ENCODE assay signal across 25 cellular contexts in genomic region chr5:172828911-172829431, GRCh38. TPM values are rescaled to one million over a fixed set of nuclear protein-coding genes. Genes with fewer than 3 reads are reported as not detected.
DNase-seq lines count a peak whose midpoint lies in the region; ATAC-seq and TF ChIP-seq lines count a peak whose summit lies in the region.
"Had no signal": no experiment of that assay in that cellular context is flagged by ENCODE, and none has a peak within 500 bp of the region (broad histone marks: within the 10 kb centered on the region; RNA-seq: fewer than 3 reads in every experiment).

No MANE protein-coding gene starts in this region.

- peaks cover 0 to 3% (median 0%) of the 10 kb centered on the region in 3 donors for H3K27me3 Mint-ChIP-seq in CD14-positive monocyte (ENCODE audit: low read depth in 3 of 3)
- H3K27me3 Mint-ChIP-seq in dendritic cell treated with granulocyte-macrophage colony-stimulating factor and Interleukin-4, amounts not matched to agents 40 ng/mL and 50 ng/mL, for 4 days = no peaks in the 10 kb centered on the region
- peaks cover 1% of the 10 kb centered on the region for H3K27me3 Mint-ChIP-seq in activated T-helper 2 cell treated with anti-CD3 and anti-CD28 coated beads, Interferon-gamma antibody, Interleukin-2, Interleukin-4, amounts not matched to agents 10 μg/mL and 5 μg/mL and 100 μg/mL, durations not matched to agents 14 hours and 24 hours and 36 hours (ENCODE audit: low read depth)
- no peaks in the 10 kb centered on the region for H3K27me3 Mint-ChIP-seq in natural killer cell treated with Interleukin-12 subunit alpha and Interleukin-12 subunit beta and Interleukin-15 and Interleukin-18, amount 100 ng/mL, for 72 hours
- H3K27me3 Mint-ChIP-seq: activated CD4-positive, alpha-beta T cell treated with anti-CD3 and anti-CD28 coated beads, Interleukin-2, amount 10 ng/mL, durations not matched to agents 7 days and 5 days; naive B cell; T-cell had no signal

- no peaks in the 10 kb centered on the region for H3K9me2 ChIP-seq in MM.1S (replicated peaks; ENCODE audit: insufficient read depth, low read length)

- peaks cover 10 to 11% of the 10 kb centered on the region in 2 donors for H3K36me3 Mint-ChIP-seq in CD14-positive monocyte
- H3K36me3 Mint-ChIP-seq in dendritic cell treated with granulocyte-macrophage colony-stimulating factor and Interleukin-4, amounts not matched to agents 40 ng/mL and 50 ng/mL, for 4 days (ENCODE audit: low read depth) = peaks cover 11% of the 10 kb centered on the region
- H3K36me3 Mint-ChIP-seq in activated T-helper 2 cell treated with anti-CD3 and anti-CD28 coated beads, Interferon-gamma antibody, Interleukin-2, Interleukin-4, amounts not matched to agents 10 μg/mL and 5 μg/mL and 100 μg/mL, durations not matched to agents 14 hours and 24 hours and 36 hours (ENCODE audit: low read depth) = peaks cover 14% of the 10 kb centered on the region
- peaks cover 20% of the 10 kb centered on the region for H3K36me3 Mint-ChIP-seq in natural killer cell treated with Interleukin-12 subunit alpha and Interleukin-12 subunit beta and Interleukin-15 and Interleukin-18, amount 100 ng/mL, for 72 hours

- peaks cover 4% of the 10 kb centered on the region for H3K4me1 ChIP-seq in MM.1S (ENCODE audit: low read length)
- H3K4me1 ChIP-seq: colonic mucosa had no signal

- H3K4me3 Mint-ChIP-seq in CD14-positive monocyte = no peak overlapping the region
- no peak overlapping the region for H3K4me3 Mint-ChIP-seq in dendritic cell treated with granulocyte-macrophage colony-stimulating factor and Interleukin-4, amounts not matched to agents 40 ng/mL and 50 ng/mL, for 4 days
- no peak overlapping the region for H3K4me3 Mint-ChIP-seq in activated T-helper 2 cell treated with anti-CD3 and anti-CD28 coated beads, Interferon-gamma antibody, Interleukin-2, Interleukin-4, amounts not matched to agents 10 μg/mL and 5 μg/mL and 100 μg/mL, durations not matched to agents 14 hours and 24 hours and 36 hours (ENCODE audit: low read depth)
- H3K4me3 Mint-ChIP-seq in natural killer cell treated with Interleukin-12 subunit alpha and Interleukin-12 subunit beta and Interleukin-15 and Interleukin-18, amount 100 ng/mL, for 72 hours = no peak overlapping the region
- H3K4me3 Mint-ChIP-seq: activated CD4-positive, alpha-beta T cell treated with anti-CD3 and anti-CD28 coated beads, Interleukin-2, amount 10 ng/mL, durations not matched to agents 7 days and 5 days; naive B cell; T-cell had no signal

- no peaks in the 10 kb centered on the region for H3K79me2 ChIP-seq in MM.1S (ENCODE audit: low read length)

- TF ChIP-seq CTCF in CD14-positive monocyte (IDR thresholded peaks at IDR 0.05) (no peak), MM.1S (IDR thresholded peaks at IDR 0.05; ENCODE audit: low read length) (no peak)

- no peak for DNase-seq in CD14-positive monocyte (ENCODE audit: low spot score)
- peak; percentile 48 for DNase-seq in sciatic nerve (ENCODE audit: low spot score)
- DNase-seq in activated T-helper 2 cell treated with anti-CD3 and anti-CD28 coated beads, Interferon-gamma antibody, Interleukin-2, Interleukin-4, amounts not matched to agents 10 μg/mL and 5 μg/mL and 100 μg/mL, durations not matched to agents 14 hours and 24 hours and 36 hours (ENCODE audit: low spot score) = no peak
- no peak for DNase-seq in activated T-cell treated with anti-CD3 and anti-CD28 coated beads, Interleukin-2, amount 50 U/mL, for 1 hour
- no peak for DNase-seq in natural killer cell treated with Interleukin-12 subunit alpha and Interleukin-12 subunit beta and Interleukin-15 and Interleukin-18, amount 100 ng/mL, for 72 hours (ENCODE audit: low spot score)
- DNase-seq in MM.1S = no peak
- DNase-seq: activated CD4-positive, alpha-beta T cell treated with anti-CD3 and anti-CD28 coated beads, Interleukin-2, amount 10 ng/mL, durations not matched to agents 7 days and 5 days; activated CD8-positive, alpha-beta memory T cell treated with anti-CD3 and anti-CD28 coated beads, Interleukin-2, amount 50 U/mL, for 4 hours; amygdala; colonic mucosa; DMS79 treated with DMSO at 0.1 percent for 48 hours; hypothalamus; lower lobe of right lung; naive B cell; NCI-H1092 treated with DMSO at 0.1 percent for 48 hours; NCI-H2081 treated with DMSO at 0.1 percent for 48 hours; NCI-H524; Right ventricle myocardium superior; small intestine; stimulated activated CD4-positive, alpha-beta T cell treated with anti-CD3 and anti-CD28 coated beads, Interleukin-4, amount 100 ng/mL, for 4 hours; T-cell had no signal

- no peak overlapping the region for H3K4me3 ChIP-seq in MM.1S (ENCODE audit: low read length)
- H3K4me3 ChIP-seq: colonic mucosa, lower lobe of right lung, vagina had no signal

- peaks cover 39% of the 10 kb centered on the region for H3K4me1 Mint-ChIP-seq in CD14-positive monocyte
- H3K4me1 Mint-ChIP-seq in dendritic cell treated with granulocyte-macrophage colony-stimulating factor and Interleukin-4, amounts not matched to agents 40 ng/mL and 50 ng/mL, for 4 days (ENCODE audit: low read depth) = peaks cover 44% of the 10 kb centered on the region
- peaks cover 7% of the 10 kb centered on the region for H3K4me1 Mint-ChIP-seq in activated T-helper 2 cell treated with anti-CD3 and anti-CD28 coated beads, Interferon-gamma antibody, Interleukin-2, Interleukin-4, amounts not matched to agents 10 μg/mL and 5 μg/mL and 100 μg/mL, durations not matched to agents 14 hours and 24 hours and 36 hours (ENCODE audit: low read depth)
- H3K4me1 Mint-ChIP-seq in natural killer cell treated with Interleukin-12 subunit alpha and Interleukin-12 subunit beta and Interleukin-15 and Interleukin-18, amount 100 ng/mL, for 72 hours (ENCODE audit: low read depth in 2 of 2) = peaks cover 11% of the 10 kb centered on the region in 2 donors

- no peaks in the 10 kb centered on the region for H3K36me3 ChIP-seq in MM.1S (replicated peaks; ENCODE audit: insufficient read depth, low read length)
- H3K36me3 ChIP-seq: colonic mucosa, lower lobe of right lung, vagina had no signal

- no peak overlapping the region for H3K9ac ChIP-seq in MM.1S (ENCODE audit: low read length)
- H3K9ac ChIP-seq: KMS-11 had no signal

- H3K27ac ChIP-seq in MM.1S (ENCODE audit: low read length) = no peak overlapping the region
- H3K27ac ChIP-seq: colonic mucosa, KMS-11, lower lobe of right lung, vagina had no signal

- H3K27ac Mint-ChIP-seq in CD14-positive monocyte = peak overlapping the region in 5 of 7 donors; percentile 23 to 91 (median 68)
- peak overlapping the region; percentile 62 for H3K27ac Mint-ChIP-seq in dendritic cell treated with granulocyte-macrophage colony-stimulating factor and Interleukin-4, amounts not matched to agents 40 ng/mL and 50 ng/mL, for 4 days
- H3K27ac Mint-ChIP-seq in activated T-helper 2 cell treated with anti-CD3 and anti-CD28 coated beads, Interferon-gamma antibody, Interleukin-2, Interleukin-4, amounts not matched to agents 10 μg/mL and 5 μg/mL and 100 μg/mL, durations not matched to agents 14 hours and 24 hours and 36 hours = no peak overlapping the region
- H3K27ac Mint-ChIP-seq in natural killer cell treated with Interleukin-12 subunit alpha and Interleukin-12 subunit beta and Interleukin-15 and Interleukin-18, amount 100 ng/mL, for 72 hours = no peak overlapping the region
- H3K27ac Mint-ChIP-seq: activated CD4-positive, alpha-beta T cell treated with anti-CD3 and anti-CD28 coated beads, Interleukin-2, amount 10 ng/mL, durations not matched to agents 7 days and 5 days had no signal

- H3K27me3 ChIP-seq in MM.1S (replicated peaks; ENCODE audit: insufficient read depth, low read length) = no peaks in the 10 kb centered on the region
- H3K27me3 ChIP-seq: colonic mucosa, vagina had no signal

- intact Hi-C loops in CD14-positive monocyte (cut with micrococcal nuclease) = no loop called here
- intact Hi-C loops in dendritic cell treated with granulocyte-macrophage colony-stimulating factor and Interleukin-4, amounts not matched to agents 40 ng/mL and 50 ng/mL, for 4 days (cut with micrococcal nuclease) = no loop called here
- intact Hi-C loops in sciatic nerve (cut with DNase I) = no loop called here
- intact Hi-C loops in activated T-helper 2 cell treated with anti-CD3 and anti-CD28 coated beads, Interferon-gamma antibody, Interleukin-2, Interleukin-4, amounts not matched to agents 10 μg/mL and 5 μg/mL and 100 μg/mL, durations not matched to agents 14 hours and 24 hours and 36 hours (cut with micrococcal nuclease) = no loop called here

- H3F3A ChIP-seq in MM.1S (ENCODE audit: insufficient read depth, low read length) = no peaks in the 10 kb centered on the region

- no peak overlapping the region for H3K4me2 ChIP-seq in MM.1S (ENCODE audit: low read depth, low read length)
- H3K4me2 ChIP-seq: KMS-11 had no signal

- H3K9me3 ChIP-seq in MM.1S (replicated peaks; ENCODE audit: insufficient read depth, low read length) = no peaks in the 10 kb centered on the region
- H3K9me3 ChIP-seq: colonic mucosa, vagina had no signal

- H2AFZ ChIP-seq in MM.1S (ENCODE audit: low read length) = no peak overlapping the region

- no peaks in the 10 kb centered on the region for H4K20me1 ChIP-seq in MM.1S (ENCODE audit: insufficient read depth, low read length)

- peak; percentile 3 for ATAC-seq in sciatic nerve
- no peak for ATAC-seq in natural killer cell treated with Interleukin-12 subunit alpha and Interleukin-12 subunit beta and Interleukin-15 and Interleukin-18, amount 100 ng/mL, for 72 hours
- ATAC-seq: lower lobe of right lung, T-cell had no signal

- H3K9me3 Mint-ChIP-seq in CD14-positive monocyte = peaks cover 14 to 20% (median 17%) of the 10 kb centered on the region in 7 donors
- H3K9me3 Mint-ChIP-seq in dendritic cell treated with granulocyte-macrophage colony-stimulating factor and Interleukin-4, amounts not matched to agents 40 ng/mL and 50 ng/mL, for 4 days = peaks cover 17% of the 10 kb centered on the region
- H3K9me3 Mint-ChIP-seq in activated T-helper 2 cell treated with anti-CD3 and anti-CD28 coated beads, Interferon-gamma antibody, Interleukin-2, Interleukin-4, amounts not matched to agents 10 μg/mL and 5 μg/mL and 100 μg/mL, durations not matched to agents 14 hours and 24 hours and 36 hours = peaks cover 19% of the 10 kb centered on the region
- H3K9me3 Mint-ChIP-seq in natural killer cell treated with Interleukin-12 subunit alpha and Interleukin-12 subunit beta and Interleukin-15 and Interleukin-18, amount 100 ng/mL, for 72 hours = peaks cover 11% of the 10 kb centered on the region

RNA-seq across cellular contexts. Expression of gene ERGIC1, which starts 5.1 kb away (rescaled TPM):
- 10 to 100 TPM; 28.3 to 34.1 TPM for polyA plus RNA-seq in CD14-positive monocyte
- 517 TPM for polyA plus RNA-seq in PFSK-1 (2012; ENCODE audit: insufficient read length, low read depth)
- total RNA-seq in sciatic nerve = 87.3 TPM
- total RNA-seq in activated T-helper 2 cell treated with anti-CD3 and anti-CD28 coated beads, Interferon-gamma antibody, Interleukin-2, Interleukin-4, amounts not matched to agents 10 μg/mL and 5 μg/mL and 100 μg/mL, durations not matched to agents 14 hours and 24 hours and 36 hours = 53.1 and 54.8 TPM in 2 replicates
- 10 to 100 TPM; 50.8 to 51.4 TPM for total RNA-seq in natural killer cell treated with Interleukin-12 subunit alpha and Interleukin-12 subunit beta and Interleukin-15 and Interleukin-18, amount 100 ng/mL, for 72 hours

RNA-seq across cellular contexts. Expression of gene DUSP1, which starts 58.0 kb away (rescaled TPM):
- polyA plus RNA-seq in CD14-positive monocyte = 1,000 to 10,000 TPM; 1,963 to 3,954 TPM
- 602 TPM for polyA plus RNA-seq in PFSK-1 (2012; ENCODE audit: insufficient read length, low read depth)
- total RNA-seq in sciatic nerve = 296 TPM
- 8.9 and 9.7 TPM in 2 replicates for total RNA-seq in activated T-helper 2 cell treated with anti-CD3 and anti-CD28 coated beads, Interferon-gamma antibody, Interleukin-2, Interleukin-4, amounts not matched to agents 10 μg/mL and 5 μg/mL and 100 μg/mL, durations not matched to agents 14 hours and 24 hours and 36 hours
- total RNA-seq in natural killer cell treated with Interleukin-12 subunit alpha and Interleukin-12 subunit beta and Interleukin-15 and Interleukin-18, amount 100 ng/mL, for 72 hours = 10 to 100 TPM; 12.4 to 13.6 TPM

Comparison
In these comparisons a context has a peak if more than half of its experiments do, and no peak if none do; other contexts are left out.
1. H3K27ac Mint-ChIP-seq: peak in CD14-positive monocyte (5 of 7) and dendritic cell treated with granulocyte-macrophage colony-stimulating factor and Interleukin-4, amounts not matched to agents 40 ng/mL and 50 ng/mL, for 4 days (single experiment); none in activated T-helper 2 cell treated with anti-CD3 and anti-CD28 coated beads, Interferon-gamma antibody, Interleukin-2, Interleukin-4, amounts not matched to agents 10 μg/mL and 5 μg/mL and 100 μg/mL, durations not matched to agents 14 hours and 24 hours and 36 hours (single experiment) and natural killer cell treated with Interleukin-12 subunit alpha and Interleukin-12 subunit beta and Interleukin-15 and Interleukin-18, amount 100 ng/mL, for 72 hours (0 of 2).
2. RNA of gene DUSP1, which starts 58.0 kb away (total RNA-seq): 296 TPM in sciatic nerve (single experiment); 12.4 to 13.6 TPM in natural killer cell treated with Interleukin-12 subunit alpha and Interleukin-12 subunit beta and Interleukin-15 and Interleukin-18, amount 100 ng/mL, for 72 hours and 8.9 to 9.7 TPM in activated T-helper 2 cell treated with anti-CD3 and anti-CD28 coated beads, Interferon-gamma antibody, Interleukin-2, Interleukin-4, amounts not matched to agents 10 μg/mL and 5 μg/mL and 100 μg/mL, durations not matched to agents 14 hours and 24 hours and 36 hours; every median in the first group is over 10 times any median in the second.